In genomic region chr7:71488308-71488707, GRCh38 we compare ENCODE assay signal across 1 cellular context.
A peak's percentile ranks its signal among the peaks of the same experiment; 100 is the strongest.
TF ChIP-seq lines count a peak whose summit lies in the region.

No MANE protein-coding gene starts in this region.

TF ChIP-seq in WTC11, 78 proteins besides CTCF, POLR2A, EP300 and RAD21 (continued from another document):
- peak; percentile 93 for TF ChIP-seq PRDM15 (CRISPR knock-in tag; IDR thresholded peaks at IDR 0.05)
- TF ChIP-seq RORB (CRISPR knock-in tag; IDR thresholded peaks at IDR 0.05): no peak
